1 cellular context compared by ENCODE assay signal in the genomic region with DNA sequence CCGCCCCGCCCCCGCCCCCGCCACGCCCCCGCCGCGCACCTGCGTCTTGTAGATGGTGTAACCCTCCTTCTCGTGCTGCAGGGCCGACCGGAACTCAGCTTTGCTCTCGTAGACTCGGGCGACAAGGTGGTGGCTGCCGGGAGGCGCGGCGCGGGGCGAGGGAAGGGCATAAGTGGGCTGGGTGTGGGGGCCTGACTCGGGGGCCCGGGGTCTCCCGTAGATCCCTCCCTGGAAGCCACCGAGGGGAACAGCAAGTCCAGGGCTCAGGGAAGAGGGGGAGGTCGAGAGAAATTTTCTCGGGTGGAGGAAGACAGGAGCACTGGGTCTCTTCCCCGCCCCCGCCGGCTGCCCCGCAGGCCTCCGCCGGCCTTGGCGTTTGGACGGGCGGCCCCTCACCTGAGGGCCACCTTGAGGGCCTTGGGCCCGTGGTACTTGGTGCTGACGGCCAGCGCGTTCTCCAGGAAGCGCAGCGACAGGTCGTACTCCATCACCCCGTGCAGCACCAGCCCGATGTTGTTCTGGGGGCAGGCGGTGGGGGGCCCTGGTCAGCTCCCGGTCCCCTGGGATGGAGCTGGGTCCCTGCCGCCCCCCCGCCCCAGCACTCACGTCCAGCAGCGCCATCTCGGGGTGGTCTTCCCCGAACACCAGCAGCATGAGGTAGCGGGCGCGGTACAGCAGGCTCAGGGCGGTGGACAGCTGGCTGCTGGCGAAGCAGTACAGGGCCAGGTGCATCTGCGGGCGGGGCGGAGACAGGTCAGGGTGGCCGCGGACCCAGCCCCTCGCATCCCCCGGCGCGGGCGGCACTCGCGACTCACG.
TF ChIP-seq lines count a peak whose summit lies in the region.

No MANE protein-coding gene starts in this region.

TF ChIP-seq in K562, 482 proteins besides CTCF, POLR2A, EP300 and RAD21:
- TF ChIP-seq ZBTB12 (CRISPR knock-in tag; IDR thresholded peaks at IDR 0.05), result no peak
- TF ChIP-seq, protein P1, sequence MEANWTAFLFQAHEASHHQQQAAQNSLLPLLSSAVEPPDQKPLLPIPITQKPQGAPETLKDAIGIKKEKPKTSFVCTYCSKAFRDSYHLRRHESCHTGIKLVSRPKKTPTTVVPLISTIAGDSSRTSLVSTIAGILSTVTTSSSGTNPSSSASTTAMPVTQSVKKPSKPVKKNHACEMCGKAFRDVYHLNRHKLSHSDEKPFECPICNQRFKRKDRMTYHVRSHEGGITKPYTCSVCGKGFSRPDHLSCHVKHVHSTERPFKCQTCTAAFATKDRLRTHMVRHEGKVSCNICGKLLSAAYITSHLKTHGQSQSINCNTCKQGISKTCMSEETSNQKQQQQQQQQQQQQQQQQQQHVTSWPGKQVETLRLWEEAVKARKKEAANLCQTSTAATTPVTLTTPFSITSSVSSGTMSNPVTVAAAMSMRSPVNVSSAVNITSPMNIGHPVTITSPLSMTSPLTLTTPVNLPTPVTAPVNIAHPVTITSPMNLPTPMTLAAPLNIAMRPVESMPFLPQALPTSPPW (CRISPR knock-in tag; IDR thresholded peaks at IDR 0.05), result 0 out of 2 replicates have a peak, but pooled peaks have one; percentile 14
- TF ChIP-seq CC2D1A (IDR thresholded peaks at IDR 0.05), result no peak
- TF ChIP-seq KLF13 (tag; IDR thresholded peaks at IDR 0.05; ENCODE audit: borderline replicate concordance, low read depth), result no peak
- TF ChIP-seq SIN3A (IDR thresholded peaks at IDR 0.05; ENCODE audit: borderline replicate concordance in 2 of 2, control insufficient read depth in 1 of 2, low read depth in 2 of 2, low read length in 2 of 2), result no peak
- no peak for TF ChIP-seq TEAD4 (IDR thresholded peaks at IDR 0.05; ENCODE audit: low read length)
- no peak for TF ChIP-seq TEAD4 (CRISPR knock-in tag; IDR thresholded peaks at IDR 0.05; ENCODE audit: borderline replicate concordance)
- TF ChIP-seq KDM1A (IDR thresholded peaks at IDR 0.05), result no peak
- TF ChIP-seq, protein P2, sequence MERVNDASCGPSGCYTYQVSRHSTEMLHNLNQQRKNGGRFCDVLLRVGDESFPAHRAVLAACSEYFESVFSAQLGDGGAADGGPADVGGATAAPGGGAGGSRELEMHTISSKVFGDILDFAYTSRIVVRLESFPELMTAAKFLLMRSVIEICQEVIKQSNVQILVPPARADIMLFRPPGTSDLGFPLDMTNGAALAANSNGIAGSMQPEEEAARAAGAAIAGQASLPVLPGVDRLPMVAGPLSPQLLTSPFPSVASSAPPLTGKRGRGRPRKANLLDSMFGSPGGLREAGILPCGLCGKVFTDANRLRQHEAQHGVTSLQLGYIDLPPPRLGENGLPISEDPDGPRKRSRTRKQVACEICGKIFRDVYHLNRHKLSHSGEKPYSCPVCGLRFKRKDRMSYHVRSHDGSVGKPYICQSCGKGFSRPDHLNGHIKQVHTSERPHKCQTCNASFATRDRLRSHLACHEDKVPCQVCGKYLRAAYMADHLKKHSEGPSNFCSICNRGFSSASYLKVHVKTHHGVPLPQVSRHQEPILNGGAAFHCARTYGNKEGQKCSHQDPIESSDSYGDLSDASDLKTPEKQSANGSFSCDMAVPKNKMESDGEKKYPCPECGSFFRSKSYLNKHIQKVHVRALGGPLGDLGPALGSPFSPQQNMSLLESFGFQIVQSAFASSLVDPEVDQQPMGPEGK (CRISPR knock-in tag; IDR thresholded peaks at IDR 0.05; ENCODE audit: borderline replicate concordance), result no peak
- TF ChIP-seq OTX1 (CRISPR knock-in tag; IDR thresholded peaks at IDR 0.05), result no peak
- TF ChIP-seq HOMEZ (CRISPR knock-in tag; IDR thresholded peaks at IDR 0.05), result no peak
- 0 out of 2 replicates have a peak, but pooled peaks have one; percentile 37 for TF ChIP-seq ZNF740 (CRISPR knock-in tag; IDR thresholded peaks at IDR 0.05)
- no peak for TF ChIP-seq ZNF740 (tag; IDR thresholded peaks at IDR 0.05)
- TF ChIP-seq, protein P3, sequence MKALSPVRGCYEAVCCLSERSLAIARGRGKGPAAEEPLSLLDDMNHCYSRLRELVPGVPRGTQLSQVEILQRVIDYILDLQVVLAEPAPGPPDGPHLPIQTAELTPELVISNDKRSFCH (CRISPR knock-in tag; IDR thresholded peaks at IDR 0.05), result no peak
- TF ChIP-seq, protein P3 (tag; IDR thresholded peaks at IDR 0.05), result no peak
- TF ChIP-seq POLR2G (IDR thresholded peaks at IDR 0.05; ENCODE audit: low read depth, low read length), result peak; percentile 47; the same call in 1 of the 2 replicates
